34 cellular contexts compared by ENCODE assay signal in the genomic region with DNA sequence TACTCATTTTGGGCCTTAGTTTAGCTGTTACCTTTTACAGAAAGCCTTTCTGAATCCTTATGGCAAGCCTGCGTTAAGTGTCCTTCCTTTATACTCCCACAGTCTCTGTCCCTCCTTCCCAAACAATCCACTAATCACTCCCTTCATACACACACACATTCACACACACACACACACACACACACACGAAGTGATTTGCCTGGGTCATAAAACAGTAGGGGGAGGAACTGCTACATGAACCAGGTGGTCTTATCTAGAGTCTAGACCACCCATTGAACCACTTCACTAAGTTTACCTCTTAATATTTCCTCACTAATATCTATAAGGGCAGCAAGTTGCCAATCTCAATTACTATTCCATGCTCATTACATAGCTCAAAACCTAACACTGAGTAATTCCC.
"Had no signal": no experiment of that assay in that cellular context is flagged by ENCODE, and none has a peak within 500 bp of the region (broad histone marks: within the 10 kb centered on the region; RNA-seq: fewer than 3 reads in every experiment).

No MANE protein-coding gene starts in this region.

- H3K27me3 ChIP-seq: ascending aorta, breast epithelium, cardiac muscle cell, dorsolateral prefrontal cortex had no signal

- H3K4me1 ChIP-seq: ascending aorta, breast epithelium had no signal

- H3K4me3 Mint-ChIP-seq: activated B cell treated with CpG ODN at 0.5 μM for 24 hours; activated CD8-positive, alpha-beta memory T cell treated with anti-CD3 and anti-CD28 coated beads, Interleukin-2, amount 10 ng/mL, durations not matched to agents 7 days and 5 days; activated CD8-positive, alpha-beta T cell treated with anti-CD3 and anti-CD28 coated beads, Interleukin-2, amount 10 ng/mL, durations not matched to agents 7 days and 5 days; activated naive CD4-positive, alpha-beta T cell treated with anti-CD3 and anti-CD28 coated beads, Interleukin-2, amount 10 ng/mL, durations not matched to agents 7 days and 5 days; activated naive CD8-positive, alpha-beta T cell treated with anti-CD3 and anti-CD28 coated beads, Interleukin-2, amount 10 ng/mL, durations not matched to agents 7 days and 5 days; activated T-helper 1 cell treated with anti-CD3 and anti-CD28 coated beads, Interleukin-12 subunit alpha, Interleukin-12 subunit beta, Interleukin-2, Interleukin-4 antibody, amounts not matched to agents 30 ng/mL and 10 ng/mL and 1 ng/mL, durations not matched to agents 14 hours and 24 hours and 36 hours; brain; central memory CD8-positive, alpha-beta T cell; dendritic cell treated with granulocyte-macrophage colony-stimulating factor and Interleukin-4, amounts not matched to agents 40 ng/mL and 50 ng/mL, for 4 days; endodermal cell; T-helper 17 cell; T-helper 2 cell treated with Interferon-gamma antibody and Interleukin-4, amounts not matched to agents 5 μg/mL and 100 μg/mL, for 36 hours had no signal

- ATAC-seq: activated CD4-positive, CD25-positive, alpha-beta regulatory T cell treated with anti-CD3 and anti-CD28 coated beads, Interleukin-2, amount 50 U/mL, for 24 hours; activated CD8-positive, alpha-beta memory T cell treated with anti-CD3 and anti-CD28 coated beads, Interleukin-2, amount 10 ng/mL, durations not matched to agents 7 days and 5 days; activated CD8-positive, alpha-beta T cell treated with anti-CD3 and anti-CD28 coated beads, Interleukin-2, amount 10 ng/mL, durations not matched to agents 7 days and 5 days; activated naive CD4-positive, alpha-beta T cell treated with anti-CD3 and anti-CD28 coated beads, Interleukin-2, amount 50 U/mL, for 72 hours; esophagus mucosa; T-helper 17 cell had no signal

- H3K27ac ChIP-seq: ascending aorta, breast epithelium, cardiac muscle cell, coronary artery, dorsolateral prefrontal cortex, WERI-Rb-1 had no signal

- H3K36me3 Mint-ChIP-seq: activated CD8-positive, alpha-beta memory T cell treated with anti-CD3 and anti-CD28 coated beads, Interleukin-2, amount 10 ng/mL, durations not matched to agents 7 days and 5 days; activated naive CD4-positive, alpha-beta T cell treated with anti-CD3 and anti-CD28 coated beads, Interleukin-2, amount 10 ng/mL, durations not matched to agents 7 days and 5 days; activated naive CD4-positive, alpha-beta T cell treated with anti-CD3 and anti-CD28 coated beads, Interleukin-2, amount 50 U/mL, for 72 hours; activated naive CD8-positive, alpha-beta T cell treated with anti-CD3 and anti-CD28 coated beads, Interleukin-2, amount 10 ng/mL, durations not matched to agents 7 days and 5 days; brain had no signal

- H3K36me3 ChIP-seq: ascending aorta, breast epithelium, cardiac muscle cell, WERI-Rb-1 had no signal

- H3K4me1 Mint-ChIP-seq: activated B cell treated with CpG ODN at 0.5 μM for 24 hours; activated CD8-positive, alpha-beta memory T cell treated with anti-CD3 and anti-CD28 coated beads, Interleukin-2, amount 10 ng/mL, durations not matched to agents 7 days and 5 days; activated naive CD4-positive, alpha-beta T cell treated with anti-CD3 and anti-CD28 coated beads, Interleukin-2, amount 10 ng/mL, durations not matched to agents 7 days and 5 days; activated naive CD8-positive, alpha-beta T cell treated with anti-CD3 and anti-CD28 coated beads, Interleukin-2, amount 10 ng/mL, durations not matched to agents 7 days and 5 days; central memory CD8-positive, alpha-beta T cell; T-helper 17 cell had no signal

- H3K27me3 Mint-ChIP-seq: activated B cell treated with CpG ODN at 0.5 μM for 24 hours; activated CD8-positive, alpha-beta memory T cell treated with anti-CD3 and anti-CD28 coated beads, Interleukin-2, amount 10 ng/mL, durations not matched to agents 7 days and 5 days; activated naive CD4-positive, alpha-beta T cell treated with anti-CD3 and anti-CD28 coated beads, Interleukin-2, amount 10 ng/mL, durations not matched to agents 7 days and 5 days; activated naive CD8-positive, alpha-beta T cell treated with anti-CD3 and anti-CD28 coated beads, Interleukin-2, amount 10 ng/mL, durations not matched to agents 7 days and 5 days; brain; central memory CD8-positive, alpha-beta T cell; dendritic cell treated with granulocyte-macrophage colony-stimulating factor and Interleukin-4, amounts not matched to agents 40 ng/mL and 50 ng/mL, for 4 days; T-helper 17 cell had no signal

- FAIRE-seq: frontal cortex had no signal

- H3K4me3 ChIP-seq: ascending aorta, breast epithelium, cardiac muscle cell, coronary artery, dorsolateral prefrontal cortex had no signal

- H3K27ac Mint-ChIP-seq: activated B cell treated with CpG ODN at 0.5 μM for 24 hours; activated CD8-positive, alpha-beta memory T cell treated with anti-CD3 and anti-CD28 coated beads, Interleukin-2, amount 10 ng/mL, durations not matched to agents 7 days and 5 days; activated CD8-positive, alpha-beta T cell treated with anti-CD3 and anti-CD28 coated beads, Interleukin-2, amount 10 ng/mL, durations not matched to agents 7 days and 5 days; activated naive CD4-positive, alpha-beta T cell treated with anti-CD3 and anti-CD28 coated beads, Interleukin-2, amount 10 ng/mL, durations not matched to agents 7 days and 5 days; activated naive CD4-positive, alpha-beta T cell treated with anti-CD3 and anti-CD28 coated beads, Interleukin-2, amount 50 U/mL, for 72 hours; activated naive CD8-positive, alpha-beta T cell treated with anti-CD3 and anti-CD28 coated beads, Interleukin-2, amount 10 ng/mL, durations not matched to agents 7 days and 5 days; activated T-helper 1 cell treated with anti-CD3 and anti-CD28 coated beads, Interleukin-12 subunit alpha, Interleukin-12 subunit beta, Interleukin-2, Interleukin-4 antibody, amounts not matched to agents 30 ng/mL and 10 ng/mL and 1 ng/mL, durations not matched to agents 14 hours and 24 hours and 36 hours; activated T-helper 2 cell treated with anti-CD3 and anti-CD28 coated beads, Interferon-gamma antibody, Interleukin-2, Interleukin-4, amounts not matched to agents 10 μg/mL and 5 μg/mL and 100 μg/mL, durations not matched to agents 14 hours and 24 hours and 36 hours; dendritic cell treated with granulocyte-macrophage colony-stimulating factor and Interleukin-4, amounts not matched to agents 40 ng/mL and 50 ng/mL, for 4 days; endodermal cell; T-helper 17 cell; T-helper 2 cell treated with Interferon-gamma antibody and Interleukin-4, amounts not matched to agents 5 μg/mL and 100 μg/mL, for 36 hours had no signal

- H3K9me3 ChIP-seq: ascending aorta, breast epithelium had no signal

- DNase-seq: activated B cell treated with CpG ODN at 0.5 μM for 24 hours; activated CD4-positive, alpha-beta T cell treated with anti-CD3 and anti-CD28 coated beads for 48 hours; activated CD4-positive, alpha-beta T cell treated with anti-CD3 and anti-CD28 coated beads, Interleukin-2, amount 50 U/mL, for 1 hour; activated CD4-positive, alpha-beta T cell treated with anti-CD3 and anti-CD28 coated beads, Interleukin-2, amount 50 U/mL, for 48 hours; activated CD8-positive, alpha-beta memory T cell treated with anti-CD3 and anti-CD28 coated beads, Interleukin-2, amount 10 ng/mL, durations not matched to agents 7 days and 5 days; activated CD8-positive, alpha-beta memory T cell treated with anti-CD3 and anti-CD28 coated beads, Interleukin-2, amount 50 U/mL, for 4 hours; activated CD8-positive, alpha-beta T cell treated with anti-CD3 and anti-CD28 coated beads, Interleukin-2, amount 10 ng/mL, durations not matched to agents 7 days and 5 days; activated effector memory CD4-positive, alpha-beta T cell treated with anti-CD3 and anti-CD28 coated beads, Interleukin-2, amount 50 U/mL, for 16 hours; activated naive CD4-positive, alpha-beta T cell treated with anti-CD3 and anti-CD28 coated beads, Interleukin-2, amount 10 ng/mL, durations not matched to agents 7 days and 5 days; activated naive CD8-positive, alpha-beta T cell treated with anti-CD3 and anti-CD28 coated beads, Interleukin-2, amount 10 ng/mL, durations not matched to agents 7 days and 5 days; activated T-cell treated with anti-CD3 and anti-CD28 coated beads, Interleukin-2, amount 50 U/mL, for 1 hour; activated T-cell treated with anti-CD3 and anti-CD28 coated beads, Interleukin-2, amount 50 U/mL, for 48 hours; dorsolateral prefrontal cortex; effector memory CD4-positive, alpha-beta T cell; endodermal cell; foreskin fibroblast; T-helper 1 cell; T-helper 17 cell; T1000; WERI-Rb-1 had no signal

- H3K9me3 Mint-ChIP-seq: activated B cell treated with CpG ODN at 0.5 μM for 24 hours; activated naive CD4-positive, alpha-beta T cell treated with anti-CD3 and anti-CD28 coated beads, Interleukin-2, amount 10 ng/mL, durations not matched to agents 7 days and 5 days; activated naive CD8-positive, alpha-beta T cell treated with anti-CD3 and anti-CD28 coated beads, Interleukin-2, amount 10 ng/mL, durations not matched to agents 7 days and 5 days; activated T-helper 1 cell treated with anti-CD3 and anti-CD28 coated beads, Interleukin-12 subunit alpha, Interleukin-12 subunit beta, Interleukin-2, Interleukin-4 antibody, amounts not matched to agents 30 ng/mL and 10 ng/mL and 1 ng/mL, durations not matched to agents 14 hours and 24 hours and 36 hours; activated T-helper 2 cell treated with anti-CD3 and anti-CD28 coated beads, Interferon-gamma antibody, Interleukin-2, Interleukin-4, amounts not matched to agents 10 μg/mL and 5 μg/mL and 100 μg/mL, durations not matched to agents 14 hours and 24 hours and 36 hours; brain; central memory CD8-positive, alpha-beta T cell; endodermal cell had no signal
